Comparison of ENCODE assay signal across 23 cellular contexts in genomic region chr20:11247059-11247630, GRCh38.
DNase-seq lines count a peak whose midpoint lies in the region; TF ChIP-seq lines count a peak whose summit lies in the region.
"Had no signal": no experiment of that assay in that cellular context is flagged by ENCODE, and none has a peak within 500 bp of the region (broad histone marks: within the 10 kb centered on the region; RNA-seq: fewer than 3 reads in every experiment).

No MANE protein-coding gene starts in this region.

- H3K14ac ChIP-seq in neuronal stem cell (ENCODE audit: low read length): no peak overlapping the region

- H3K27ac ChIP-seq in neuronal stem cell (replicated peaks; ENCODE audit: low read length) (peak overlapping the region; percentile 84), thyroid gland (no peak overlapping the region)
- H3K27ac ChIP-seq: 22Rv1, GM23248 had no signal

- no CpG with 5 or more reads among the region's 5 CpGs for WGBS in neuronal stem cell (ENCODE audit: extremely low coverage in 2 of 2, insufficient read length in 2 of 2, insufficient replicate concordance in 1 of 2), 2 donors
- WGBS in thyroid gland, 2 donors: 73 to 86% methylated on average over 5 of the region's 5 CpGs

- H3K9ac ChIP-seq in neuronal stem cell (ENCODE audit: low read depth, low read length, poor library complexity): no peak overlapping the region
- H3K9ac ChIP-seq: GM23248, SK-N-SH had no signal

- TF ChIP-seq POLR2A in thyroid gland (IDR thresholded peaks at IDR 0.05): no peak

- no peak overlapping the region for H4K91ac ChIP-seq in neuronal stem cell (ENCODE audit: low read depth, low read length, poor library complexity)

- H3K4me2 ChIP-seq in neuronal stem cell (ENCODE audit: insufficient read depth, low read length, poor library complexity, severe bottlenecking): peak overlapping the region; percentile 19
- H3K4me2 ChIP-seq: SK-N-SH had no signal

- intact Hi-C loops in thyroid gland (cut with DNase I): no loop called here

- no peak overlapping the region for H2BK120ac ChIP-seq in neuronal stem cell (ENCODE audit: low read depth, low read length)

- H3K36me3 ChIP-seq in neuronal stem cell (replicated peaks in 1 of 2; ENCODE audit: control insufficient read depth in 2 of 2, insufficient read depth in 2 of 2, low read length in 2 of 2): no peaks in the 10 kb centered on the region
- no peaks in the 10 kb centered on the region for H3K36me3 ChIP-seq in thyroid gland
- H3K36me3 ChIP-seq: BE2C had no signal

- DNase-seq in DMS 273 (lab: John Stamatoyannopoulos, UW; ENCODE audit: unreplicated experiment) (peak; percentile 8), DMS 273 treated with DMSO at 0.1 percent for 48 hours (lab: John Stamatoyannopoulos, UW) (no peak), NCI-H446 treated with DMSO at 0.1 percent for 48 hours (lab: John Stamatoyannopoulos, UW) (peak; percentile 83), cerebellar cortex (ENCODE audit: low spot score) (peak; percentile 89), neuronal stem cell (ENCODE audit: low spot score) (no peak), iPS-NIHi11 (ENCODE audit: low spot score) (no peak), SKM-1 (lab: John Stamatoyannopoulos, UW; ENCODE audit: unreplicated experiment) (no peak), thyroid gland (no peak)
- DNase-seq: BE2C, Calu3, DMS53, GM23248, H7, Kasumi-1, NCI-H1092 treated with DMSO at 0.1 percent for 48 hours, NCI-H1436, NCI-H187, NCI-H2081 treated with DMSO at 0.1 percent for 48 hours, PC-3, SK-N-SH had no signal

- H3K27me3 ChIP-seq in neuronal stem cell (ENCODE audit: control insufficient read depth in 3 of 3, insufficient read depth in 3 of 3, low read depth in 1 of 3, low read length in 3 of 3) (no peaks in the 10 kb centered on the region), thyroid gland (no peaks in the 10 kb centered on the region)

- H2AFZ ChIP-seq in neuronal stem cell (ENCODE audit: low read length): peak overlapping the region; percentile 5
- H2AFZ ChIP-seq: GM23248 had no signal

- H3K18ac ChIP-seq in neuronal stem cell (ENCODE audit: low read length): no peak overlapping the region

- H3K4ac ChIP-seq in neuronal stem cell (ENCODE audit: low read length): no peak overlapping the region

- no peak for TF ChIP-seq CTCF in thyroid gland (IDR thresholded peaks at IDR 0.05)

- H3K4me3 ChIP-seq in neuronal stem cell (ENCODE audit: low read length in 2 of 2) (no peak overlapping the region), thyroid gland (replicated peaks in 1 of 3) (no peak overlapping the region)
- H3K4me3 ChIP-seq: GM12878, GM23248, K562 had no signal

- H3K4me1 ChIP-seq in neuronal stem cell (ENCODE audit: control insufficient read depth in 2 of 2, insufficient read depth in 1 of 2, low read depth in 1 of 2, low read length in 2 of 2) (peaks cover 26 to 33% of the 10 kb centered on the region in 2 donors), thyroid gland (no peaks in the 10 kb centered on the region)
- H3K4me1 ChIP-seq: BE2C had no signal

- no peak overlapping the region for H2BK5ac ChIP-seq in neuronal stem cell (ENCODE audit: low read length)

- no peak overlapping the region for H2BK12ac ChIP-seq in neuronal stem cell (ENCODE audit: low read length)

- H2BK15ac ChIP-seq in neuronal stem cell (ENCODE audit: low read length): no peak overlapping the region

- H3K23ac ChIP-seq in neuronal stem cell (ENCODE audit: low read depth, low read length, poor library complexity): no peak overlapping the region

- H3K9me3 ChIP-seq in neuronal stem cell (replicated peaks in 1 of 2; ENCODE audit: control insufficient read depth in 2 of 2, insufficient read depth in 1 of 2, low read depth in 1 of 2, low read length in 2 of 2): no peaks in the 10 kb centered on the region
- no peaks in the 10 kb centered on the region for H3K9me3 ChIP-seq in thyroid gland
- H3K9me3 ChIP-seq: BE2C, SK-N-SH had no signal

- no peak overlapping the region for H4K8ac ChIP-seq in neuronal stem cell (ENCODE audit: low read depth, low read length)

- H2AK5ac ChIP-seq in neuronal stem cell (ENCODE audit: low read depth, low read length): no peak overlapping the region

- no peaks in the 10 kb centered on the region for H3K79me1 ChIP-seq in neuronal stem cell (ENCODE audit: low read depth, low read length)

Comparison
In these comparisons a context has a peak if more than half of its experiments do, and no peak if none do; other contexts are left out.
1. DNase-seq: peak in DMS 273 (single experiment), NCI-H446 treated with DMSO at 0.1 percent for 48 hours (single experiment) and cerebellar cortex (single experiment); none in DMS 273 treated with DMSO at 0.1 percent for 48 hours (single experiment), neuronal stem cell (single experiment), iPS-NIHi11 (single experiment), SKM-1 (single experiment) and thyroid gland (0 of 2).